ENCODE assay signal across 22 cellular contexts in the genomic region with DNA sequence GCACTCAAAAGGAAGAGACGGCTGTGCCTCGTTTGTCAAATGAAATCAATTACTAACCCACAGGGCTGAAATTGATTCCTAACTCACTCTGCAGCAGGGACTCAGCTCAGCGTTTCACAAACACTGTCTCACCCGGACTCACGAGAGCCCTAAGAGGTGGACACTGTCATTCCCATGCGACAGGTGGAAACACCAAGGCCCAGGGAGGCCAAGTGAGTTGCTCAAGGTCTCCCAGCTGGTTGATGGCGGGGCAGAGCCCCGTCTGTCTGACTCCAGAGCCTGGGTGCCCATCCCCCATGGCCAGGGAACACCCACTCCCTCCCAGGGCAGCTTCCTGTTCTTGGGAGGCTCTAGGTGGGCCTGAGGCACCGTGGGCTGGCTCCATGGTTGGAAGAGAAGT. TPM values are rescaled to one million over a fixed set of nuclear protein-coding genes. Genes with fewer than 3 reads are reported as not detected.
"Had no signal": no experiment of that assay in that cellular context is flagged by ENCODE, and none has a peak within 500 bp of the region (broad histone marks: within the 10 kb centered on the region; RNA-seq: fewer than 3 reads in every experiment).

No MANE protein-coding gene starts in this region.

- H3K27me3 Mint-ChIP-seq: activated naive CD8-positive, alpha-beta T cell treated with anti-CD3 and anti-CD28 coated beads for 36 hours; activated T-helper 17 cell treated with anti-CD3 and anti-CD28 coated beads, Interleukin-2, amount 50 U/mL, for 72 hours; stimulated activated naive CD8-positive, alpha-beta T cell treated with anti-CD3 and anti-CD28 coated beads, Interleukin-15, Interleukin-2, amounts not matched to agents 100 ng/mL and 50 ng/mL, for 24 hours had no signal

- H3K27ac Mint-ChIP-seq: activated naive CD8-positive, alpha-beta T cell treated with anti-CD3 and anti-CD28 coated beads for 36 hours; activated T-cell treated with anti-CD3 and anti-CD28 coated beads, Interleukin-2, amount 50 U/mL, for 24 hours; activated T-helper 17 cell treated with anti-CD3 and anti-CD28 coated beads, Interleukin-2, amount 50 U/mL, for 72 hours; endodermal cell; mesothelial cell of epicardium; natural killer cell; progenitor cell of endocrine pancreas; stimulated activated naive CD8-positive, alpha-beta T cell treated with anti-CD3 and anti-CD28 coated beads, Interleukin-15, Interleukin-2, amounts not matched to agents 100 ng/mL and 50 ng/mL, for 24 hours; T-helper 2 cell treated with Interferon-gamma antibody and Interleukin-4, amounts not matched to agents 5 μg/mL and 100 μg/mL, for 36 hours had no signal

- DNase-seq: activated CD8-positive, alpha-beta memory T cell treated with anti-CD3 and anti-CD28 coated beads, Interleukin-2, amount 50 U/mL, for 4 hours; activated naive CD4-positive, alpha-beta T cell; activated naive CD8-positive, alpha-beta T cell treated with anti-CD3 and anti-CD28 coated beads for 36 hours; activated T-cell treated with anti-CD3 and anti-CD28 coated beads, Interleukin-2, amount 50 U/mL, for 24 hours; cerebellar nuclear complex; cortex of kidney; endodermal cell; esophagus squamous epithelium; kidney; natural killer cell; stimulated activated CD4-positive, alpha-beta T cell treated with anti-CD3 and anti-CD28 coated beads, Interleukin-1b, Interleukin-23, amount 100 ng/mL, for 48 hours; substantia nigra; thyroid gland; upper lobe of right lung had no signal

- H3K27ac ChIP-seq: skin epidermis, thyroid gland, upper lobe of right lung had no signal

- H3K9me3 ChIP-seq: esophagus squamous epithelium, gastroesophageal sphincter, thyroid gland, upper lobe of right lung had no signal

- H3K36me3 ChIP-seq: esophagus squamous epithelium, gastroesophageal sphincter, thyroid gland, upper lobe of right lung had no signal

- H3K36me3 Mint-ChIP-seq: activated naive CD8-positive, alpha-beta T cell treated with anti-CD3 and anti-CD28 coated beads for 36 hours; mesothelial cell of epicardium; natural killer cell had no signal

- H3K4me1 ChIP-seq: thyroid gland, upper lobe of right lung had no signal

- H3K27me3 ChIP-seq: thyroid gland had no signal

- H3K9me3 Mint-ChIP-seq: activated naive CD8-positive, alpha-beta T cell treated with anti-CD3 and anti-CD28 coated beads for 36 hours; activated T-cell treated with anti-CD3 and anti-CD28 coated beads, Interleukin-2, amount 50 U/mL, for 24 hours; activated T-helper 17 cell treated with anti-CD3 and anti-CD28 coated beads, Interleukin-2, amount 50 U/mL, for 72 hours; endodermal cell; mesothelial cell of epicardium; natural killer cell; stimulated activated naive CD8-positive, alpha-beta T cell treated with anti-CD3 and anti-CD28 coated beads, Interleukin-15, Interleukin-2, amounts not matched to agents 100 ng/mL and 50 ng/mL, for 24 hours; T-helper 2 cell treated with Interferon-gamma antibody and Interleukin-4, amounts not matched to agents 5 μg/mL and 100 μg/mL, for 36 hours had no signal

- H3K4me3 Mint-ChIP-seq: activated naive CD8-positive, alpha-beta T cell treated with anti-CD3 and anti-CD28 coated beads for 36 hours; activated T-cell treated with anti-CD3 and anti-CD28 coated beads, Interleukin-2, amount 50 U/mL, for 24 hours; activated T-helper 17 cell treated with anti-CD3 and anti-CD28 coated beads, Interleukin-2, amount 50 U/mL, for 72 hours; endodermal cell; mesothelial cell of epicardium; natural killer cell; stimulated activated naive CD8-positive, alpha-beta T cell treated with anti-CD3 and anti-CD28 coated beads, Interleukin-15, Interleukin-2, amounts not matched to agents 100 ng/mL and 50 ng/mL, for 24 hours; T-helper 2 cell treated with Interferon-gamma antibody and Interleukin-4, amounts not matched to agents 5 μg/mL and 100 μg/mL, for 36 hours had no signal

- H3K4me3 ChIP-seq: esophagus squamous epithelium, gastroesophageal sphincter, skin epidermis, thyroid gland, upper lobe of right lung had no signal

- ATAC-seq: activated T-helper 17 cell treated with anti-CD3 and anti-CD28 coated beads, Interleukin-2, amount 50 U/mL, for 72 hours; gastroesophageal sphincter; left lobe of liver; natural killer cell; upper lobe of right lung had no signal

- H3K4me1 Mint-ChIP-seq: activated naive CD8-positive, alpha-beta T cell treated with anti-CD3 and anti-CD28 coated beads for 36 hours; activated T-helper 17 cell treated with anti-CD3 and anti-CD28 coated beads, Interleukin-2, amount 50 U/mL, for 72 hours had no signal

RNA-seq across cellular contexts. Expression of gene PLPP7, which starts 1.3 kb away (rescaled TPM):
- total RNA-seq: activated T-helper 17 cell treated with anti-CD3 and anti-CD28 coated beads, Interleukin-2, amount 50 U/mL, for 72 hours had no signal
